33 cellular contexts compared by ENCODE assay signal in genomic region chr4:184259081-184259480, GRCh38. TPM values are rescaled to one million over a fixed set of nuclear protein-coding genes. Genes with fewer than 3 reads are reported as not detected.
DNase-seq lines count a peak whose midpoint lies in the region; ATAC-seq and TF ChIP-seq lines count a peak whose summit lies in the region.
"Had no signal": no experiment of that assay in that cellular context is flagged by ENCODE, and none has a peak within 500 bp of the region (broad histone marks: within the 10 kb centered on the region; RNA-seq: fewer than 3 reads in every experiment).

No MANE protein-coding gene starts in this region.

- peaks cover 7% of the 10 kb centered on the region for H3K4me1 Mint-ChIP-seq in T-helper 2 cell treated with Interferon-gamma antibody and Interleukin-4, amounts not matched to agents 5 μg/mL and 100 μg/mL, for 36 hours (ENCODE audit: low read depth)
- H3K4me1 Mint-ChIP-seq in activated CD4-positive, alpha-beta T cell treated with anti-CD3 and anti-CD28 coated beads, Interleukin-2, amount 10 ng/mL, durations not matched to agents 24 days and 14 days: peaks cover 19% of the 10 kb centered on the region
- peaks cover 10% of the 10 kb centered on the region for H3K4me1 Mint-ChIP-seq in activated CD4-positive, alpha-beta T cell treated with anti-CD3 and anti-CD28 coated beads for 36 hours
- H3K4me1 Mint-ChIP-seq in osteocyte (ENCODE audit: unreplicated experiment): no peaks in the 10 kb centered on the region

- CTCF ChIA-PET in activated CD4-positive, alpha-beta T cell treated with anti-CD3 and anti-CD28 coated beads for 36 hours (lab: Charles Lee): no interaction called here

- intact Hi-C loops in activated CD4-positive, alpha-beta T cell treated with anti-CD3 and anti-CD28 coated beads, Interleukin-2, amount 10 ng/mL, durations not matched to agents 24 days and 14 days (cut with micrococcal nuclease): no loop called here
- intact Hi-C loops in activated CD4-positive, alpha-beta T cell treated with anti-CD3 and anti-CD28 coated beads for 36 hours (cut with DNase I, micrococcal nuclease): no loop called here

- no peaks in the 10 kb centered on the region for H3K9me3 Mint-ChIP-seq in T-helper 2 cell treated with Interferon-gamma antibody and Interleukin-4, amounts not matched to agents 5 μg/mL and 100 μg/mL, for 36 hours
- H3K9me3 Mint-ChIP-seq in activated CD4-positive, alpha-beta T cell treated with anti-CD3 and anti-CD28 coated beads, Interleukin-2, amount 10 ng/mL, durations not matched to agents 24 days and 14 days: no peaks in the 10 kb centered on the region
- no peaks in the 10 kb centered on the region for H3K9me3 Mint-ChIP-seq in activated CD4-positive, alpha-beta T cell treated with anti-CD3 and anti-CD28 coated beads for 36 hours (ENCODE audit: low read depth)
- H3K9me3 Mint-ChIP-seq in osteocyte (ENCODE audit: unreplicated experiment): no peaks in the 10 kb centered on the region
- H3K9me3 Mint-ChIP-seq: CD4-positive, alpha-beta T cell; CD4-positive, CD25-positive, alpha-beta regulatory T cell; CD8-positive, alpha-beta memory T cell; CD8-positive, alpha-beta T cell had no signal

- no peak overlapping the region for H3K27ac Mint-ChIP-seq in T-helper 2 cell treated with Interferon-gamma antibody and Interleukin-4, amounts not matched to agents 5 μg/mL and 100 μg/mL, for 36 hours
- H3K27ac Mint-ChIP-seq in activated CD4-positive, alpha-beta T cell treated with anti-CD3 and anti-CD28 coated beads, Interleukin-2, amount 10 ng/mL, durations not matched to agents 24 days and 14 days: no peak overlapping the region
- H3K27ac Mint-ChIP-seq in activated CD4-positive, alpha-beta T cell treated with anti-CD3 and anti-CD28 coated beads for 36 hours: no peak overlapping the region
- H3K27ac Mint-ChIP-seq in osteocyte (ENCODE audit: unreplicated experiment): no peak overlapping the region
- H3K27ac Mint-ChIP-seq: B cell; CD14-positive monocyte; CD4-positive, alpha-beta memory T cell; CD4-positive, alpha-beta T cell; CD4-positive, CD25-positive, alpha-beta regulatory T cell; CD8-positive, alpha-beta memory T cell; CD8-positive, alpha-beta T cell had no signal

- H3K36me3 Mint-ChIP-seq in T-helper 2 cell treated with Interferon-gamma antibody and Interleukin-4, amounts not matched to agents 5 μg/mL and 100 μg/mL, for 36 hours (ENCODE audit: low read depth): no peaks in the 10 kb centered on the region
- H3K36me3 Mint-ChIP-seq in activated CD4-positive, alpha-beta T cell treated with anti-CD3 and anti-CD28 coated beads, Interleukin-2, amount 10 ng/mL, durations not matched to agents 24 days and 14 days (ENCODE audit: low read depth): no peaks in the 10 kb centered on the region
- H3K36me3 Mint-ChIP-seq in activated CD4-positive, alpha-beta T cell treated with anti-CD3 and anti-CD28 coated beads for 36 hours (ENCODE audit: low read depth): no peaks in the 10 kb centered on the region
- H3K36me3 Mint-ChIP-seq in osteocyte (ENCODE audit: unreplicated experiment): no peaks in the 10 kb centered on the region
- H3K36me3 Mint-ChIP-seq: CD14-positive monocyte; CD4-positive, alpha-beta memory T cell; CD4-positive, CD25-positive, alpha-beta regulatory T cell; CD8-positive, alpha-beta memory T cell; CD8-positive, alpha-beta T cell had no signal

- TF ChIP-seq CTCF in osteocyte (IDR thresholded peaks at IDR 0.05): no peak

- ATAC-seq in activated CD4-positive, alpha-beta T cell treated with anti-CD3 and anti-CD28 coated beads for 36 hours: no peak
- no peak for ATAC-seq in HG02852 (IDR thresholded peaks at IDR 0.05; ENCODE audit: unreplicated experiment)
- no peak for ATAC-seq in GM21529 (IDR thresholded peaks at IDR 0.05; ENCODE audit: unreplicated experiment)
- ATAC-seq: A549; CD8-positive, alpha-beta T cell had no signal

- peak; percentile 1 for DNase-seq in T-helper 2 cell treated with Interferon-gamma antibody and Interleukin-4, amounts not matched to agents 5 μg/mL and 100 μg/mL, for 36 hours (ENCODE audit: low spot score)
- DNase-seq in T-helper 2 cell: no peak
- peak; percentile 48 for DNase-seq in activated CD4-positive, alpha-beta T cell treated with anti-CD3 and anti-CD28 coated beads, Interleukin-2, amount 10 ng/mL, durations not matched to agents 24 days and 14 days
- DNase-seq in activated CD4-positive, alpha-beta T cell treated with anti-CD3 and anti-CD28 coated beads for 36 hours: no peak
- peak; percentile 17 for DNase-seq in islet precursor cell
- DNase-seq in osteocyte (ENCODE audit: extremely low spot score, unreplicated experiment): peak; percentile 30
- DNase-seq: 8988T; ACHN; AML-193; BE2C; C1 segment of cervical spinal cord; Caco-2; Calu3; CD4-positive, alpha-beta memory T cell; CD4-positive, alpha-beta T cell; CD4-positive, CD25-positive, alpha-beta regulatory T cell; CD8-positive, alpha-beta memory T cell; COR-L47; DMS 273 treated with DMSO at 0.1 percent for 48 hours; DMS153; DMS53; DMS79; DMS79 treated with DMSO at 0.1 percent for 48 hours; DND-41; EL had no signal

- POLR2A ChIA-PET in activated CD4-positive, alpha-beta T cell treated with anti-CD3 and anti-CD28 coated beads for 36 hours (lab: Charles Lee): no interaction called here

- H3K27me3 Mint-ChIP-seq in T-helper 2 cell treated with Interferon-gamma antibody and Interleukin-4, amounts not matched to agents 5 μg/mL and 100 μg/mL, for 36 hours (ENCODE audit: low read depth): no peaks in the 10 kb centered on the region
- H3K27me3 Mint-ChIP-seq in activated CD4-positive, alpha-beta T cell treated with anti-CD3 and anti-CD28 coated beads, Interleukin-2, amount 10 ng/mL, durations not matched to agents 24 days and 14 days: no peaks in the 10 kb centered on the region
- H3K27me3 Mint-ChIP-seq in activated CD4-positive, alpha-beta T cell treated with anti-CD3 and anti-CD28 coated beads for 36 hours: no peaks in the 10 kb centered on the region
- H3K27me3 Mint-ChIP-seq in osteocyte (ENCODE audit: unreplicated experiment): peaks cover 1% of the 10 kb centered on the region
- H3K27me3 Mint-ChIP-seq: B cell; CD4-positive, alpha-beta T cell; CD4-positive, CD25-positive, alpha-beta regulatory T cell had no signal

- H3K4me3 Mint-ChIP-seq in T-helper 2 cell treated with Interferon-gamma antibody and Interleukin-4, amounts not matched to agents 5 μg/mL and 100 μg/mL, for 36 hours: no peak overlapping the region
- H3K4me3 Mint-ChIP-seq in activated CD4-positive, alpha-beta T cell treated with anti-CD3 and anti-CD28 coated beads, Interleukin-2, amount 10 ng/mL, durations not matched to agents 24 days and 14 days: no peak overlapping the region
- no peak overlapping the region for H3K4me3 Mint-ChIP-seq in activated CD4-positive, alpha-beta T cell treated with anti-CD3 and anti-CD28 coated beads for 36 hours
- H3K4me3 Mint-ChIP-seq in osteocyte (ENCODE audit: unreplicated experiment): no peak overlapping the region
- H3K4me3 Mint-ChIP-seq: B cell; CD14-positive monocyte; CD4-positive, alpha-beta memory T cell; CD4-positive, alpha-beta T cell; CD4-positive, CD25-positive, alpha-beta regulatory T cell; CD8-positive, alpha-beta memory T cell; CD8-positive, alpha-beta T cell had no signal

RNA-seq across cellular contexts. Expression of gene ENPP6, which starts 41.4 kb away (rescaled TPM):
- total RNA-seq in activated CD4-positive, alpha-beta T cell treated with anti-CD3 and anti-CD28 coated beads, Interleukin-2, amount 10 ng/mL, durations not matched to agents 24 days and 14 days: 0.61 and 1.2 TPM in 2 replicates
- total RNA-seq in activated CD4-positive, alpha-beta T cell treated with anti-CD3 and anti-CD28 coated beads for 36 hours: under 1 TPM in 1 of 2 experiments, not detected in 1; 0.05 TPM
- total RNA-seq in osteocyte: not detected in 2 replicates
- total RNA-seq: A172; A673; B cell; Caco-2; Calu3; CD4-positive, alpha-beta memory T cell; CD4-positive, alpha-beta T cell; CD4-positive, CD25-positive, alpha-beta regulatory T cell; CD8-positive, alpha-beta T cell had no signal

Comparison
In these comparisons a context has a peak if more than half of its experiments do, and no peak if none do; other contexts are left out.
1. DNase-seq: peak in T-helper 2 cell treated with Interferon-gamma antibody and Interleukin-4, amounts not matched to agents 5 μg/mL and 100 μg/mL, for 36 hours (single experiment), activated CD4-positive, alpha-beta T cell treated with anti-CD3 and anti-CD28 coated beads, Interleukin-2, amount 10 ng/mL, durations not matched to agents 24 days and 14 days (single experiment), islet precursor cell (single experiment) and osteocyte (single experiment); none in T-helper 2 cell (0 of 5) and activated CD4-positive, alpha-beta T cell treated with anti-CD3 and anti-CD28 coated beads for 36 hours (single experiment).